Comparison of ENCODE assay signal across 1 cellular context in genomic region chr11:73652046-73652730, GRCh38.
TF ChIP-seq lines count a peak whose summit lies in the region.

No MANE protein-coding gene starts in this region.

TF ChIP-seq in HepG2, 621 proteins besides CTCF, POLR2A, EP300 and RAD21 (continued from another document and continues in another):
- TF ChIP-seq SKIL (CRISPR knock-in tag; IDR thresholded peaks at IDR 0.05; ENCODE audit: borderline replicate concordance) (peak; percentile 49; the same call in 1 of the 2 replicates), SOX5 (CRISPR knock-in tag; IDR thresholded peaks at IDR 0.05; ENCODE audit: borderline replicate concordance) (peak; percentile 59; the same call in 1 of the 2 replicates), KLF6 (CRISPR knock-in tag; IDR thresholded peaks at IDR 0.05) (no peak; the same call in 1 of the 2 replicates), SCMH1 (CRISPR knock-in tag; IDR thresholded peaks at IDR 0.05; ENCODE audit: borderline replicate concordance) (no peak), ZNF331 (CRISPR knock-in tag; IDR thresholded peaks at IDR 0.05) (peak; percentile 81; the same call in 1 of the 2 replicates), SP5 (CRISPR knock-in tag; IDR thresholded peaks at IDR 0.05; ENCODE audit: borderline replicate concordance, low read depth) (no peak; the same call in 1 of the 2 replicates), TFDP1 (CRISPR knock-in tag; IDR thresholded peaks at IDR 0.05; ENCODE audit: borderline replicate concordance) (peak; percentile 71; the same call in 1 of the 2 replicates), FOXC1 (CRISPR knock-in tag; IDR thresholded peaks at IDR 0.05; ENCODE audit: borderline replicate concordance) (no peak), ZMYM3 (CRISPR knock-in tag; IDR thresholded peaks at IDR 0.05) (peak; percentile 86), CCDC6 (CRISPR knock-in tag; IDR thresholded peaks at IDR 0.05) (0 out of 2 replicates have a peak, but pooled peaks have one; percentile 57), SALL1 (CRISPR knock-in tag; IDR thresholded peaks at IDR 0.05) (peak; percentile 78), HHEX (CRISPR knock-in tag; IDR thresholded peaks at IDR 0.05) (no peak), POLR2AphosphoS5 (IDR thresholded peaks at IDR 0.05; ENCODE audit: low read depth, low read length) (no peak), IKZF4 (CRISPR knock-in tag; IDR thresholded peaks at IDR 0.05; ENCODE audit: borderline replicate concordance, low read depth, not compliant biosample characterization) (no peak), ZNF274 (CRISPR knock-in tag; IDR thresholded peaks at IDR 0.05) (no peak), FOXA1 (IDR thresholded peaks at IDR 0.05) (no peak), FOXA1 (CRISPR knock-in tag; IDR thresholded peaks at IDR 0.05) (0 out of 2 replicates have a peak, but pooled peaks have one; percentile 4), RCOR2 (CRISPR knock-in tag; IDR thresholded peaks at IDR 0.05) (peak; percentile 62; the same call in 1 of the 2 replicates), ZBTB8A (CRISPR knock-in tag; IDR thresholded peaks at IDR 0.05; ENCODE audit: borderline replicate concordance, low read depth) (no peak), ZNF230 (CRISPR knock-in tag; IDR thresholded peaks at IDR 0.05) (no peak), MIER2 (CRISPR knock-in tag; IDR thresholded peaks at IDR 0.05) (no peak), ZNF333 (CRISPR knock-in tag; IDR thresholded peaks at IDR 0.05; ENCODE audit: borderline replicate concordance) (no peak), HNRNPL (IDR thresholded peaks at IDR 0.05; ENCODE audit: low read depth, low read length) (peak; percentile 34; the same call in 1 of the 2 replicates), EED (CRISPR knock-in tag; IDR thresholded peaks at IDR 0.05) (no peak), ZHX1 (CRISPR knock-in tag; IDR thresholded peaks at IDR 0.05; ENCODE audit: low read depth) (0 out of 2 replicates have a peak, but pooled peaks have one; percentile 15), FIP1L1 (IDR thresholded peaks at IDR 0.05; ENCODE audit: borderline replicate concordance, insufficient read depth, low read depth, low read length) (no peak), KLF16 (CRISPR knock-in tag; IDR thresholded peaks at IDR 0.05) (peak in 1 of 2 experiments; percentile 49; a peak in 1 of 4 replicates), ARHGAP35 (CRISPR knock-in tag; IDR thresholded peaks at IDR 0.05; ENCODE audit: borderline replicate concordance) (no peak), ZNF225 (CRISPR knock-in tag; IDR thresholded peaks at IDR 0.05) (no peak), LRRFIP1 (CRISPR knock-in tag; conservative IDR thresholded peaks at IDR 0.05) (no peak), ZNF451 (CRISPR knock-in tag; IDR thresholded peaks at IDR 0.05) (no peak), NFE2L2 (IDR thresholded peaks at IDR 0.05; ENCODE audit: low read length) (no peak), ZNF780A (CRISPR knock-in tag; IDR thresholded peaks at IDR 0.05) (no peak), ZNF121 (CRISPR knock-in tag; IDR thresholded peaks at IDR 0.05) (no peak), ZNF746 (CRISPR knock-in tag; IDR thresholded peaks at IDR 0.05) (no peak; the same call in 1 of the 2 replicates), ARNTL (CRISPR knock-in tag; IDR thresholded peaks at IDR 0.05) (peak; percentile 95), HNRNPH1 (optimal IDR thresholded peaks at IDR 0.05; ENCODE audit: low read depth, low read length) (no peak), NR0B2 (CRISPR knock-in tag; IDR thresholded peaks at IDR 0.05) (0 out of 2 replicates have a peak, but pooled peaks have one; percentile 48), ZNF670 (CRISPR knock-in tag; IDR thresholded peaks at IDR 0.05; ENCODE audit: borderline replicate concordance) (peak; percentile 54; the same call in 1 of the 2 replicates), MYNN (CRISPR knock-in tag; IDR thresholded peaks at IDR 0.05; ENCODE audit: low read depth) (0 out of 2 replicates have a peak, but pooled peaks have one; percentile 78), ZNF232 (CRISPR knock-in tag; IDR thresholded peaks at IDR 0.05; ENCODE audit: borderline replicate concordance) (no peak), BCL3 (CRISPR knock-in tag; IDR thresholded peaks at IDR 0.05) (no peak)
- TF ChIP-seq, protein P1, sequence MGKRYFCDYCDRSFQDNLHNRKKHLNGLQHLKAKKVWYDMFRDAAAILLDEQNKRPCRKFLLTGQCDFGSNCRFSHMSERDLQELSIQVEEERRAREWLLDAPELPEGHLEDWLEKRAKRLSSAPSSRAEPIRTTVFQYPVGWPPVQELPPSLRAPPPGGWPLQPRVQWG (CRISPR knock-in tag; IDR thresholded peaks at IDR 0.05; ENCODE audit: borderline replicate concordance, low read depth), result no peak
- TF ChIP-seq, protein P2, sequence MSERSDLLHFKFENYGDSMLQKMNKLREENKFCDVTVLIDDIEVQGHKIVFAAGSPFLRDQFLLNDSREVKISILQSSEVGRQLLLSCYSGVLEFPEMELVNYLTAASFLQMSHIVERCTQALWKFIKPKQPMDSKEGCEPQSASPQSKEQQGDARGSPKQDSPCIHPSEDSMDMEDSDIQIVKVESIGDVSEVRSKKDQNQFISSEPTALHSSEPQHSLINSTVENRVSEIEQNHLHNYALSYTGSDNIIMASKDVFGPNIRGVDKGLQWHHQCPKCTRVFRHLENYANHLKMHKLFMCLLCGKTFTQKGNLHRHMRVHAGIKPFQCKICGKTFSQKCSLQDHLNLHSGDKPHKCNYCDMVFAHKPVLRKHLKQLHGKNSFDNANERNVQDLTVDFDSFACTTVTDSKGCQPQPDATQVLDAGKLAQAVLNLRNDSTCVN (CRISPR knock-in tag; IDR thresholded peaks at IDR 0.05; ENCODE audit: borderline replicate concordance), result no peak
